ENCODE assay signal across 1 cellular context in genomic region chr6:42661540-42662153, GRCh38.
TF ChIP-seq lines count a peak whose summit lies in the region.

No MANE protein-coding gene starts in this region.

TF ChIP-seq in K562, 482 proteins besides CTCF, POLR2A, EP300 and RAD21 (continued from another document):
- TF ChIP-seq ELF1 (tag; IDR thresholded peaks at IDR 0.05) = no peak
TF ChIP-seq in K562: peak in this region for 27.
